In the genomic region with DNA sequence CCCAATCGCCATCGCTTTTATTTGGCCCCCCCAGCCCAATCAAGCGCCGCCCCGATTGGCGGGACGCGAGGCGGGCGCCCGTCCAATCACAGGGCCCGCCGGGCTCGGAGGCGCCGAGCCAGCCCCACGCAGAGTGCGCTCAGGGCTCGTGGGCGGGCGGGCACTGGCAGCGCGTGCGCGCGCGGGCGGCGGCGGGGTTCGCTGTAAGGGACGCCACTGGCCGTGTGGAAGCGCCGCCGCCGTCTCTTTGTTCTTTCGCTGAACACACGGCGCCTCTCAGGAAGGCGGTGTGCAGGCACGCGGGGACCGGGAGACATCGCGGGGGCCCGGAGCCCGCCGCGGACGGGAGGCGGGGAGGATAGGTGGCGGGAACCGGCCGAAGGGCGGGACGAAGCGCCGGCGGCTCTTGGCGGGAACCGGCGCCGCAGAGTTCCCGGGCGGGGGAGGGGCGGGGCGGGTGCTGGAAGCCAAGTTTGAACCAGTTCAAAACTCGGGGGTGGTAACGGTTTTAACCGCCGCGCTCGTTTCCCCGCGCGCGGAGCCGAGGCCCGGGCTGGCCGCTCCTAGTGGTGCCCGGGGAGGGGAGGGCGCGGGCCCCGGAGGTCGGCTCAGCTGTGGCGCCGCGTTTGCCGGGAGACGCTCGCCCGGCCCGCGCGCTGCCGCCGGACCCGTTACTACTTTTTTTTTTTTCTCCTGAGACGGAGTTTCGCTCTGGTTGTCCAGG, we compare ENCODE assay signal across 8 cellular contexts. TPM values are rescaled to one million over a fixed set of nuclear protein-coding genes. Genes with fewer than 3 reads are reported as not detected.
DNase-seq lines count a peak whose midpoint lies in the region; ATAC-seq and TF ChIP-seq lines count a peak whose summit lies in the region.

No MANE protein-coding gene starts in this region.

- DNase-seq in GM10248 (ENCODE audit: extremely low spot score), result peak; percentile 99
- DNase-seq in HFFc6, result peak; percentile 85
- peak; percentile 97 for DNase-seq in NAMALWA (ENCODE audit: low spot score)
- peak; percentile 100 for DNase-seq in SK-N-SH
- peak; percentile 95 to 96 for DNase-seq in activated naive CD4-positive, alpha-beta T cell treated with anti-CD3 and anti-CD28 coated beads, Interleukin-2, amount 50 U/mL, for 72 hours (ENCODE audit: low spot score in 2 of 2)
- DNase-seq in glutamatergic neuron, result peak; percentile 93
- DNase-seq in osteocyte (ENCODE audit: extremely low spot score, unreplicated experiment), result peak; percentile 98

- H3K79me2 ChIP-seq in SK-N-SH (ENCODE audit: insufficient read depth), result peaks cover 53% of the 10 kb centered on the region

- H3K4me3 Mint-ChIP-seq in HFFc6, result peak overlapping the region; percentile 86
- peak overlapping the region; percentile 92 for H3K4me3 Mint-ChIP-seq in glutamatergic neuron (ENCODE audit: unreplicated experiment)
- peak overlapping the region; percentile 78 for H3K4me3 Mint-ChIP-seq in osteocyte (ENCODE audit: unreplicated experiment)

- H3K4me1 Mint-ChIP-seq in HFFc6 (ENCODE audit: low read depth) (peaks cover 29% of the 10 kb centered on the region), glutamatergic neuron (ENCODE audit: low read depth, unreplicated experiment) (peaks cover 6% of the 10 kb centered on the region), osteocyte (ENCODE audit: unreplicated experiment) (peaks cover 26% of the 10 kb centered on the region)

- no peak for TF ChIP-seq RAD21 in SK-N-SH (IDR thresholded peaks at IDR 0.05; ENCODE audit: low read length)

- peak; percentile 91 to 92 for ATAC-seq in activated naive CD4-positive, alpha-beta T cell treated with anti-CD3 and anti-CD28 coated beads, Interleukin-2, amount 50 U/mL, for 72 hours

- H3K9me3 ChIP-seq in SK-N-SH (no peaks in the 10 kb centered on the region), thymus (ENCODE audit: control insufficient read depth) (no peaks in the 10 kb centered on the region)

- H2AFZ ChIP-seq in SK-N-SH (ENCODE audit: low read depth), result peak overlapping the region; percentile 82

- H3K27ac Mint-ChIP-seq in HFFc6 (peak overlapping the region; percentile 89), glutamatergic neuron (ENCODE audit: unreplicated experiment) (no peak overlapping the region), osteocyte (ENCODE audit: unreplicated experiment) (peak overlapping the region; percentile 80)
- peak overlapping the region; percentile 95 to 99 for H3K27ac Mint-ChIP-seq in activated naive CD4-positive, alpha-beta T cell treated with anti-CD3 and anti-CD28 coated beads, Interleukin-2, amount 50 U/mL, for 72 hours

- POLR2A ChIA-PET in GM10248 (lab: Yijun Ruan, JAX), result interaction anchor here (0.7 kb wide), 1 partner anchor 10 kb away, joined by 4 read pairs; no protein-coding TSS in a partner anchor
- POLR2A ChIA-PET in SK-N-SH (lab: Yijun Ruan, JAX), result interaction anchor here (0.8 to 1.6 kb wide), 3 partner anchors 19 to 57 kb away, joined by 3 to 4 read pairs (median 4); no protein-coding TSS in a partner anchor

- no peaks in the 10 kb centered on the region for H3K9me2 ChIP-seq in SK-N-SH

- H3K36me3 ChIP-seq in SK-N-SH (replicated peaks in 1 of 2; ENCODE audit: control insufficient read depth in 1 of 2, insufficient read depth in 2 of 2, low read length in 1 of 2), result peaks cover 0 to 5% of the 10 kb centered on the region in 2 experiments
- H3K36me3 ChIP-seq in thymus (ENCODE audit: control insufficient read depth, insufficient read depth), result no peaks in the 10 kb centered on the region

- H3K36me3 Mint-ChIP-seq in HFFc6 (ENCODE audit: low read depth) (no peaks in the 10 kb centered on the region; the same call in 1 of the 2 replicates), glutamatergic neuron (ENCODE audit: unreplicated experiment) (no peaks in the 10 kb centered on the region), osteocyte (ENCODE audit: unreplicated experiment) (no peaks in the 10 kb centered on the region)
- H3K36me3 Mint-ChIP-seq in activated naive CD4-positive, alpha-beta T cell treated with anti-CD3 and anti-CD28 coated beads, Interleukin-2, amount 50 U/mL, for 72 hours, result peaks cover 22 to 27% of the 10 kb centered on the region in 2 donors

- H3K4me2 ChIP-seq in SK-N-SH, result peak overlapping the region; percentile 82

- peaks cover 17% of the 10 kb centered on the region for H3F3A ChIP-seq in SK-N-SH (replicated peaks; ENCODE audit: insufficient read depth)

- no peaks in the 10 kb centered on the region for H3K27me3 ChIP-seq in SK-N-SH (ENCODE audit: insufficient read depth)
- no peaks in the 10 kb centered on the region for H3K27me3 ChIP-seq in thymus (ENCODE audit: control insufficient read depth, insufficient read depth)

- peak in 1 of 2 experiments; percentile 73; a peak in 1 of 4 replicates for TF ChIP-seq EP300 in SK-N-SH (IDR thresholded peaks at IDR 0.05; ENCODE audit: borderline replicate concordance in 1 of 2, low read depth in 1 of 2, low read length in 1 of 2)

- H3K4me1 ChIP-seq in SK-N-SH (ENCODE audit: control insufficient read depth in 1 of 2, insufficient read depth in 2 of 2, low read depth in 1 of 2, low read length in 1 of 2), result peaks cover 0 to 8% of the 10 kb centered on the region in 2 experiments; a peak in 2 of 4 replicates
- H3K4me1 ChIP-seq in thymus (ENCODE audit: control insufficient read depth, insufficient read depth, low read length), result no peaks in the 10 kb centered on the region

- peak overlapping the region; percentile 75 to 94 for H3K27ac ChIP-seq in SK-N-SH (ENCODE audit: low read depth in 2 of 2, low read length in 1 of 2)
- peak overlapping the region; percentile 99 for H3K27ac ChIP-seq in thymus (ENCODE audit: low read depth)

- no peak for TF ChIP-seq CTCF in GM10248 (IDR thresholded peaks at IDR 0.05; ENCODE audit: control extremely low read depth, extremely low read depth, low read depth, missing control alignments)
- TF ChIP-seq CTCF in HFFc6 (IDR thresholded peaks at IDR 0.05), result no peak
- TF ChIP-seq CTCF in SK-N-SH (IDR thresholded peaks at IDR 0.05), result no peak
- no peak for TF ChIP-seq CTCF in glutamatergic neuron (IDR thresholded peaks at IDR 0.05; ENCODE audit: partially characterized antibody, unreplicated experiment)
- TF ChIP-seq CTCF in osteocyte (IDR thresholded peaks at IDR 0.05), result no peak

- peak overlapping the region; percentile 94 for H3K9ac ChIP-seq in SK-N-SH

- H4K20me1 ChIP-seq in SK-N-SH (ENCODE audit: insufficient read depth), result peaks cover 6% of the 10 kb centered on the region; the same call in 1 of the 2 replicates

- H3K27me3 Mint-ChIP-seq in HFFc6 (ENCODE audit: insufficient read depth) (no peaks in the 10 kb centered on the region), glutamatergic neuron (ENCODE audit: unreplicated experiment) (peaks cover 5% of the 10 kb centered on the region), osteocyte (ENCODE audit: unreplicated experiment) (no peaks in the 10 kb centered on the region)

- CTCF ChIA-PET in GM10248 (lab: Yijun Ruan, JAX), result interaction anchor here (0.9 to 2.0 kb wide), 2 partner anchors 28 to 82 kb away, joined by 3 to 6 read pairs; no protein-coding TSS in a partner anchor
- CTCF ChIA-PET in SK-N-SH (lab: Yijun Ruan, JAX), result interaction anchor here (1.3 to 2.1 kb wide), 5 partner anchors 11 to 57 kb away, joined by 3 to 12 read pairs (median 8); no protein-coding TSS in a partner anchor

- H3K4me3 ChIP-seq in SK-N-SH (ENCODE audit: low read depth in 2 of 2, low read length in 1 of 2), result peak overlapping the region; percentile 75 to 92
- H3K4me3 ChIP-seq in thymus (ENCODE audit: low read length), result peak overlapping the region; percentile 74

- no peaks in the 10 kb centered on the region for H3K9me3 Mint-ChIP-seq in HFFc6
- no peaks in the 10 kb centered on the region for H3K9me3 Mint-ChIP-seq in activated naive CD4-positive, alpha-beta T cell treated with anti-CD3 and anti-CD28 coated beads, Interleukin-2, amount 50 U/mL, for 72 hours
- peaks cover 11% of the 10 kb centered on the region for H3K9me3 Mint-ChIP-seq in glutamatergic neuron (ENCODE audit: unreplicated experiment)
- H3K9me3 Mint-ChIP-seq in osteocyte (ENCODE audit: unreplicated experiment), result no peaks in the 10 kb centered on the region

- WGBS in SK-N-SH (ENCODE audit: low lambda C conversion rate), result 2% methylated on average over 24 of the region's 101 CpGs
- WGBS in thymus, result under 1% methylated on average over 101 of the region's 101 CpGs

TF ChIP-seq in SK-N-SH, 30 proteins besides CTCF, POLR2A, EP300 and RAD21 (continues in another document):
- no peak for TF ChIP-seq EZH2phosphoT487 (IDR thresholded peaks at IDR 0.05; ENCODE audit: borderline replicate concordance, low read depth)
- TF ChIP-seq RFX5 (IDR thresholded peaks at IDR 0.05; ENCODE audit: low read length), result peak; percentile 32; the same call in 1 of the 2 replicates
- TF ChIP-seq, protein P1, sequence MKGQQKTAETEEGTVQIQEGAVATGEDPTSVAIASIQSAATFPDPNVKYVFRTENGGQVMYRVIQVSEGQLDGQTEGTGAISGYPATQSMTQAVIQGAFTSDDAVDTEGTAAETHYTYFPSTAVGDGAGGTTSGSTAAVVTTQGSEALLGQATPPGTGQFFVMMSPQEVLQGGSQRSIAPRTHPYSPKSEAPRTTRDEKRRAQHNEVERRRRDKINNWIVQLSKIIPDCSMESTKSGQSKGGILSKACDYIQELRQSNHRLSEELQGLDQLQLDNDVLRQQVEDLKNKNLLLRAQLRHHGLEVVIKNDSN (IDR thresholded peaks at IDR 0.05; ENCODE audit: borderline replicate concordance, low read depth), result no peak
- TF ChIP-seq GABPA (IDR thresholded peaks at IDR 0.05; ENCODE audit: low read depth), result 0 out of 2 replicates have a peak, but pooled peaks have one; percentile 18
- no peak for TF ChIP-seq TCF12 (IDR thresholded peaks at IDR 0.05)
- TF ChIP-seq TEAD4 (IDR thresholded peaks at IDR 0.05; ENCODE audit: borderline replicate concordance, insufficient read depth), result peak; percentile 56; the same call in 1 of the 2 replicates
- TF ChIP-seq GATA2 (CRISPR knock-in tag; IDR thresholded peaks at IDR 0.05), result no peak
- TF ChIP-seq JUND (IDR thresholded peaks at IDR 0.05), result no peak
- peak; percentile 85 for TF ChIP-seq NRF1 (IDR thresholded peaks at IDR 0.05; ENCODE audit: low read depth, low read length)

RNA-seq across cellular contexts. Expression of a gene that starts 0.4 kb away (rescaled TPM):
- total RNA-seq in HFFc6 (2021; fragmentation: NEBNext Ultra II Directional; extraction: Animal tissue kit (Norgen Biotek cat#: 25700)), result 10 to 100 TPM in 5 of 6 experiments, 1 to 10 TPM in 1; 8.9 to 21.5 (median 19.3) TPM
- 30.6 and 32.7 TPM in 2 replicates for polyA plus RNA-seq in SK-N-SH (2012; rRNA removed)
- 27.1 and 28.1 TPM in 2 replicates for polyA plus RNA-seq in SK-N-SH (2012; cell fraction: cytosol; rRNA removed)
- polyA plus RNA-seq in SK-N-SH (2012; cell fraction: nucleus; rRNA removed), result 56.9 and 84.1 TPM in 2 replicates
- total RNA-seq in activated naive CD4-positive, alpha-beta T cell treated with anti-CD3 and anti-CD28 coated beads, Interleukin-2, amount 50 U/mL, for 72 hours, result 100 to 1,000 TPM; 106 to 171 TPM
- total RNA-seq in glutamatergic neuron (ENCODE audit: unreplicated experiment), result 314 TPM
- 13.0 and 14.9 TPM in 2 replicates for total RNA-seq in osteocyte
- polyA plus RNA-seq in thymus, result 23.4 TPM

Comparison
In these comparisons a context has a peak if more than half of its experiments do, and no peak if none do; other contexts are left out.
1. Peak in every context shown above with its lines: DNase-seq, ATAC-seq, H3K4me3 ChIP-seq and H3K27ac ChIP-seq.